Comparison of ENCODE assay signal across 8 cellular contexts in genomic region chrX:19544693-19545305, GRCh38. TPM values are rescaled to one million over a fixed set of nuclear protein-coding genes. Genes with fewer than 3 reads are reported as not detected.
DNase-seq lines count a peak whose midpoint lies in the region; ATAC-seq, FAIRE-seq and TF ChIP-seq lines count a peak whose summit lies in the region.

No MANE protein-coding gene starts in this region.

- no peaks in the 10 kb centered on the region for H4K20me1 ChIP-seq in keratinocyte (ENCODE audit: control insufficient read depth, extremely low read depth, insufficient read depth, low read length)

- no peak overlapping the region for H3K4me3 ChIP-seq in Jurkat, Clone E6-1 (ENCODE audit: low read length)
- H3K4me3 ChIP-seq in SJSA1 (no peak overlapping the region), bronchial epithelial cell (ENCODE audit: low read depth, low read length) (no peak overlapping the region), keratinocyte (ENCODE audit: control insufficient read depth in 2 of 3, extremely low read depth in 1 of 3, insufficient read depth in 2 of 3, low read depth in 1 of 3, low read length in 3 of 3) (no peak overlapping the region)

- FAIRE-seq in bronchial epithelial cell (lab: Jason Lieb, UNC) (peak; percentile 66), keratinocyte (lab: Jason Lieb, UNC) (no peak)

- dilution Hi-C loops in keratinocyte (cut with MboI; ENCODE audit: extremely low pct_ligation_motif_present, low sequenced_read_pairs): no loop called here

- TF ChIP-seq CTCF in bronchial epithelial cell (IDR thresholded peaks at IDR 0.05; ENCODE audit: insufficient read depth, low read length, severe bottlenecking) (peak; percentile 66), keratinocyte (optimal IDR thresholded peaks at IDR 0.05 in 1 of 3, IDR thresholded peaks at IDR 0.05 in 1 of 3, conservative IDR thresholded peaks at IDR 0.05 in 1 of 3; ENCODE audit: extremely low read depth in 1 of 3, insufficient read depth in 2 of 3, low read length in 3 of 3) (peak; percentile 71 to 77 (median 74))

- DNase-seq in stimulated activated CD4-positive, alpha-beta T cell treated with anti-CD3 and anti-CD28 coated beads, Interleukin-12 subunit alpha, Interleukin-12 subunit beta, amount 100 ng/mL, for 4 hours: peak; percentile 14
- DNase-seq in stimulated activated CD4-positive, alpha-beta T cell treated with anti-CD3 and anti-CD28 coated beads, Interleukin-4, amount 100 ng/mL, for 1 hour: no peak
- peak; percentile 30 for DNase-seq in Jurkat, Clone E6-1 (ENCODE audit: low read depth, low spot score)
- DNase-seq in SJSA1 (ENCODE audit: low read depth in 1 of 2, low spot score in 2 of 2): peak; percentile 21 to 44
- peak; percentile 46 for DNase-seq in bronchial epithelial cell (ENCODE audit: low read depth)
- no peak for DNase-seq in keratinocyte (ENCODE audit: low read depth, low spot score)
- DNase-seq in stimulated activated naive CD8-positive, alpha-beta T cell treated with anti-CD3 and anti-CD28 coated beads, Interleukin-15, Interleukin-2, amounts not matched to agents 100 U/mL and 50 U/mL, for 24 hours: peak; percentile 34

- no peak for ATAC-seq in stimulated activated naive CD8-positive, alpha-beta T cell treated with anti-CD3 and anti-CD28 coated beads, Interleukin-15, Interleukin-2, amounts not matched to agents 100 U/mL and 50 U/mL, for 24 hours
- ATAC-seq in HG03025 (IDR thresholded peaks at IDR 0.05; ENCODE audit: low FRiP score, unreplicated experiment): no peak

- H3K9me3 ChIP-seq in SJSA1 (replicated peaks): no peaks in the 10 kb centered on the region
- no peaks in the 10 kb centered on the region for H3K9me3 ChIP-seq in keratinocyte (ENCODE audit: control insufficient read depth, low read depth, low read length)

- H3K27me3 ChIP-seq in SJSA1 (replicated peaks) (no peaks in the 10 kb centered on the region), bronchial epithelial cell (ENCODE audit: control insufficient read depth, insufficient read depth, low read length) (no peaks in the 10 kb centered on the region), keratinocyte (ENCODE audit: control insufficient read depth, extremely low read depth, insufficient read depth, low read length) (no peaks in the 10 kb centered on the region)

- H3K4me1 ChIP-seq in SJSA1 (replicated peaks) (no peaks in the 10 kb centered on the region), keratinocyte (ENCODE audit: control insufficient read depth, extremely low read depth, insufficient read depth, low read length) (no peaks in the 10 kb centered on the region)

- no peak overlapping the region for H3K9ac ChIP-seq in keratinocyte (ENCODE audit: control insufficient read depth, extremely low read depth, insufficient read depth, low read length)

- H3K4me2 ChIP-seq in keratinocyte (ENCODE audit: control insufficient read depth, extremely low read depth, insufficient read depth, low read depth, low read length): no peak overlapping the region

- no peaks in the 10 kb centered on the region for H3K9me1 ChIP-seq in keratinocyte (ENCODE audit: control insufficient read depth, extremely low read depth, insufficient read depth, low read length)

- no peak overlapping the region for H2AFZ ChIP-seq in keratinocyte (ENCODE audit: control insufficient read depth, low read length)

- no peak overlapping the region for H3K27ac ChIP-seq in SJSA1
- H3K27ac ChIP-seq in keratinocyte (ENCODE audit: control insufficient read depth, insufficient read depth, low read length): no peak overlapping the region

- H3K36me3 ChIP-seq in SJSA1 (no peaks in the 10 kb centered on the region), bronchial epithelial cell (ENCODE audit: control insufficient read depth, insufficient read depth, low read length) (no peaks in the 10 kb centered on the region), keratinocyte (ENCODE audit: control insufficient read depth in 2 of 2, extremely low read depth in 1 of 2, insufficient read depth in 2 of 2, low read length in 2 of 2) (no peaks in the 10 kb centered on the region)

- no peaks in the 10 kb centered on the region for H3K79me2 ChIP-seq in keratinocyte (ENCODE audit: control insufficient read depth, insufficient read depth, low read length)

RNA-seq across cellular contexts. Expression of gene MAP3K15, which starts 29.5 kb away (rescaled TPM):
- polyA plus RNA-seq in Jurkat, Clone E6-1 (2012; ENCODE audit: insufficient read depth, insufficient read length): 3.4 TPM
- total RNA-seq in SJSA1 (2014; rRNA removed; shearing (Covaris generic)): not detected in 2 replicates
- total RNA-seq in bronchial epithelial cell: under 0.01 TPM in 1 of 2 replicates, not detected in the other
- 0.03 TPM in 1 of 3 replicates, not detected in the others for polyA plus RNA-seq in keratinocyte
- not detected for polyA plus RNA-seq in keratinocyte (2011; ENCODE audit: low read depth)
- polyA plus RNA-seq in keratinocyte (2011; cell fraction: cytosol; rRNA removed): not detected in 2 replicates
- polyA plus RNA-seq in keratinocyte (2011; cell fraction: nucleus; rRNA removed): 0.04 TPM in 2 replicates
- polyA plus RNA-seq in keratinocyte (2012; ENCODE audit: low replicate concordance): not detected in 2 replicates
- polyA minus RNA-seq in keratinocyte: not detected in 3 replicates
- not detected for polyA minus RNA-seq in keratinocyte (2011; cell fraction: cytosol; rRNA and poly(A)+ RNA removed)
- not detected in 2 replicates for polyA minus RNA-seq in keratinocyte (2011; cell fraction: nucleus; rRNA and poly(A)+ RNA removed)

Comparison
In these comparisons a context has a peak if more than half of its experiments do, and no peak if none do; other contexts are left out.
1. DNase-seq: peak in stimulated activated CD4-positive, alpha-beta T cell treated with anti-CD3 and anti-CD28 coated beads, Interleukin-12 subunit alpha, Interleukin-12 subunit beta, amount 100 ng/mL, for 4 hours (single experiment), Jurkat, Clone E6-1 (single experiment), SJSA1 (2 of 2), bronchial epithelial cell (single experiment) and stimulated activated naive CD8-positive, alpha-beta T cell treated with anti-CD3 and anti-CD28 coated beads, Interleukin-15, Interleukin-2, amounts not matched to agents 100 U/mL and 50 U/mL, for 24 hours (single experiment); none in stimulated activated CD4-positive, alpha-beta T cell treated with anti-CD3 and anti-CD28 coated beads, Interleukin-4, amount 100 ng/mL, for 1 hour (single experiment) and keratinocyte (single experiment).